ENCODE assay signal across 1 cellular context in genomic region chr20:50015993-50016770, GRCh38.
TF ChIP-seq lines count a peak whose summit lies in the region.

No MANE protein-coding gene starts in this region.

TF ChIP-seq in H1, 55 proteins besides CTCF, POLR2A, EP300 and RAD21 (continued from another document):
- TF ChIP-seq FOSL1 (IDR thresholded peaks at IDR 0.05; ENCODE audit: insufficient read depth, low read depth, low read length) (no peak), RNF2 (IDR thresholded peaks at IDR 0.05; ENCODE audit: borderline replicate concordance, low read depth, low read length, missing control alignments, poor library complexity, severe bottlenecking) (no peak), SIX5 (IDR thresholded peaks at IDR 0.05; ENCODE audit: low read depth, low read length) (no peak)
- TF ChIP-seq, protein P1, sequence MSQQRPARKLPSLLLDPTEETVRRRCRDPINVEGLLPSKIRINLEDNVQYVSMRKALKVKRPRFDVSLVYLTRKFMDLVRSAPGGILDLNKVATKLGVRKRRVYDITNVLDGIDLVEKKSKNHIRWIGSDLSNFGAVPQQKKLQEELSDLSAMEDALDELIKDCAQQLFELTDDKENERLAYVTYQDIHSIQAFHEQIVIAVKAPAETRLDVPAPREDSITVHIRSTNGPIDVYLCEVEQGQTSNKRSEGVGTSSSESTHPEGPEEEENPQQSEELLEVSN (IDR thresholded peaks at IDR 0.05): no peak
TF ChIP-seq in H1: peak in this region for 0.
